In genomic region chr7:155208681-155209477, GRCh38 we compare ENCODE assay signal across 12 cellular contexts.
DNase-seq lines count a peak whose midpoint lies in the region; ATAC-seq, FAIRE-seq and TF ChIP-seq lines count a peak whose summit lies in the region.
"Had no signal": no experiment of that assay in that cellular context is flagged by ENCODE, and none has a peak within 500 bp of the region (broad histone marks: within the 10 kb centered on the region; RNA-seq: fewer than 3 reads in every experiment).

No MANE protein-coding gene starts in this region.

- H3K36me3 Mint-ChIP-seq in natural killer cell treated with Interleukin-12 subunit alpha and Interleukin-12 subunit beta and Interleukin-15 and Interleukin-18, amount 100 ng/mL, for 72 hours, result peaks cover 10% of the 10 kb centered on the region

- H3K27me3 Mint-ChIP-seq in natural killer cell treated with Interleukin-12 subunit alpha and Interleukin-12 subunit beta and Interleukin-15 and Interleukin-18, amount 100 ng/mL, for 72 hours, result no peaks in the 10 kb centered on the region

- H3K4me3 Mint-ChIP-seq in natural killer cell treated with Interleukin-12 subunit alpha and Interleukin-12 subunit beta and Interleukin-15 and Interleukin-18, amount 100 ng/mL, for 72 hours, result no peak overlapping the region

- H3K9me3 Mint-ChIP-seq in natural killer cell treated with Interleukin-12 subunit alpha and Interleukin-12 subunit beta and Interleukin-15 and Interleukin-18, amount 100 ng/mL, for 72 hours, result peaks cover 12% of the 10 kb centered on the region

- no peak for ATAC-seq in natural killer cell treated with Interleukin-12 subunit alpha and Interleukin-12 subunit beta and Interleukin-15 and Interleukin-18, amount 100 ng/mL, for 72 hours

- CTCF ChIA-PET in HEK293 (lab: Yijun Ruan, JAX), result interaction anchor here (0.6 kb wide), 1 partner anchor 12 kb away, joined by 3 read pairs; no protein-coding TSS in a partner anchor

- peaks cover 34 to 39% of the 10 kb centered on the region in 2 donors for H3K4me1 Mint-ChIP-seq in natural killer cell treated with Interleukin-12 subunit alpha and Interleukin-12 subunit beta and Interleukin-15 and Interleukin-18, amount 100 ng/mL, for 72 hours (ENCODE audit: low read depth in 2 of 2)

- H3K27ac ChIP-seq in HEK293 (ENCODE audit: extremely low read depth, low read depth, low read length), result no peak overlapping the region

- H3K27me3 ChIP-seq in bronchial epithelial cell (ENCODE audit: control insufficient read depth, insufficient read depth, low read length), result peaks cover under 1% of the 10 kb centered on the region

- no peaks in the 10 kb centered on the region for H3K4me1 ChIP-seq in HEK293 (ENCODE audit: control insufficient read depth, insufficient read depth, low read length)

- FAIRE-seq in bronchial epithelial cell (lab: Jason Lieb, UNC), result peak; percentile 40

- no peak for TF ChIP-seq CTCF in HEK293 (tag by site-specific recombination; IDR thresholded peaks at IDR 0.05)
- no peak for TF ChIP-seq CTCF in bronchial epithelial cell (IDR thresholded peaks at IDR 0.05; ENCODE audit: insufficient read depth, low read length, severe bottlenecking)

- no peaks in the 10 kb centered on the region for H3K9me3 ChIP-seq in HEK293 (ENCODE audit: control insufficient read depth, insufficient read depth, low read depth, low read length)

- peak overlapping the region; percentile 46 to 97 for H3K27ac Mint-ChIP-seq in natural killer cell treated with Interleukin-12 subunit alpha and Interleukin-12 subunit beta and Interleukin-15 and Interleukin-18, amount 100 ng/mL, for 72 hours

- DNase-seq in AG08395 (ENCODE audit: low spot score), result peak; percentile 53
- no peak for DNase-seq in bronchial epithelial cell (ENCODE audit: low read depth)
- no peak for DNase-seq in natural killer cell treated with Interleukin-12 subunit alpha and Interleukin-12 subunit beta and Interleukin-15 and Interleukin-18, amount 100 ng/mL, for 72 hours (ENCODE audit: low spot score)
- DNase-seq in AG08396 (ENCODE audit: low spot score), result no peak
- no peak for DNase-seq in activated gamma-delta T cell treated with Interleukin-2 at 50 U/mL for 16 hours
- no peak for DNase-seq in NCI-H146 (lab: John Stamatoyannopoulos, UW)
- DNase-seq in HUDEP-2 (lab: John Stamatoyannopoulos, UW; ENCODE audit: unreplicated experiment in 76 of 76), result no peak
- DNase-seq: activated CD4-positive, alpha-beta T cell treated with anti-CD3 and anti-CD28 coated beads, Interleukin-2, amount 50 U/mL, for 1 hour; NCI-H1048; nucleus accumbens; RPMI8226 had no signal

- H3K4me3 ChIP-seq in HEK293 (ENCODE audit: low read depth, low read length) (no peak overlapping the region), bronchial epithelial cell (ENCODE audit: low read depth, low read length) (no peak overlapping the region)

- POLR2A ChIA-PET in HEK293 (lab: Yijun Ruan, JAX), result no interaction called here

- H3K36me3 ChIP-seq in HEK293 (ENCODE audit: control insufficient read depth in 2 of 2, insufficient read depth in 1 of 2, low read length in 2 of 2) (no peaks in the 10 kb centered on the region), bronchial epithelial cell (ENCODE audit: control insufficient read depth, insufficient read depth, low read length) (no peaks in the 10 kb centered on the region)

TF ChIP-seq in HEK293, 187 proteins besides CTCF, POLR2A, EP300 and RAD21 (continues in another document):
- no peak for TF ChIP-seq ZNF560 (tag by site-specific recombination; IDR thresholded peaks at IDR 0.05; ENCODE audit: borderline replicate concordance)
- TF ChIP-seq KLF1 (tag by site-specific recombination; IDR thresholded peaks at IDR 0.05), result no peak
- no peak for TF ChIP-seq ZNF792 (tag by site-specific recombination; IDR thresholded peaks at IDR 0.05)
- TF ChIP-seq ZNF639 (tag by site-specific recombination; IDR thresholded peaks at IDR 0.05), result no peak
- TF ChIP-seq SP3 (tag by site-specific recombination; IDR thresholded peaks at IDR 0.05), result no peak
- no peak for TF ChIP-seq KLF10 (tag by site-specific recombination; IDR thresholded peaks at IDR 0.05)
- TF ChIP-seq ZNF600 (tag by site-specific recombination; IDR thresholded peaks at IDR 0.05), result peak; percentile 95
- no peak for TF ChIP-seq PRDM4 (tag by site-specific recombination; IDR thresholded peaks at IDR 0.05)
- no peak for TF ChIP-seq PRDM2 (tag by site-specific recombination; IDR thresholded peaks at IDR 0.05; ENCODE audit: borderline replicate concordance)
- peak; percentile 98 for TF ChIP-seq ZFHX2 (tag by site-specific recombination; conservative IDR thresholded peaks at IDR 0.05)
- TF ChIP-seq ZNF48 (tag by site-specific recombination; IDR thresholded peaks at IDR 0.05), result no peak
